8 cellular contexts compared by ENCODE assay signal in the genomic region with DNA sequence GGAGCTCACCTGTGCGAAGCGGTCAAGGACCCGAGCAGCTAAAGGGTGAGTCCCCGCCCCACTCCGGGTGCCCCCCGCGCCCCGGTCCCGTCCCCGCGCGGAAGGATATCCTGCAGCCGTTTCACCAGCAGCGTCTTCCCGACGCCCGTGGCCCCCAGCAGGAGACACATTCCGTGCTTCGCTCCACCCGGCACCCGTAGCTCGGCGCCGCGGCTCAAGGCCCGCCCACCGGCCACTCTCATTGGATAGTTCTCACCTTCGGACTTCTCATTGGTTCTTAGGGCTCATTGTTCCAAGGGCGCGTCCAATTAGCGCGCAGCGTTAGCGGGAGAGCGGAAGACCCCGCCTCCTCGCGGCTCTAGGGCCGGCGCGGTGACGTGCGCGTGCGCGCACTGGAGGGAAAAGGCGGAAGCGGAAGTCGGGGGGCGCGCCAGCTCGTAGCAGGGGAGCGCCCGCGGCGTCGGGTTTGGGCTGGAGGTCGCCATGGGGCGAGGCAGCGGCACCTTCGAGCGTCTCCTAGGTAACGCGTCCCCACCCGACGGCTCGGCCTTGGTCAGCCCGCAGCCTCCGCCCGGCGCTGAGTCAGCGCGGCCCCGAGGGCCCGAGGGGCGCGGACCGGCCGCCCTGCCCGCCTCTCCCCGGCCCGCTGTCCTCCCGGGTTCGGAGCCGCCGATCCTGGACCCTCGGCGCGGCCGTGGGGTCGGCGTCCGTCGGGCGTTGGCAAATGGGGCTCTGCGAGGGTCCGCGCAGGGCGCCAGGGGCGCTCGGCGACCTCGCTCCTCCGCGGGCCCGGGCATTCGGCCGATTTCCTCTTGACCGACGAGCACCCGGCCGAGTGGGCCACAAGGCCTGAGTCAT. TPM values are rescaled to one million over a fixed set of nuclear protein-coding genes. Genes with fewer than 3 reads are reported as not detected.
DNase-seq lines count a peak whose midpoint lies in the region; ATAC-seq and TF ChIP-seq lines count a peak whose summit lies in the region.

A gene with protein sequence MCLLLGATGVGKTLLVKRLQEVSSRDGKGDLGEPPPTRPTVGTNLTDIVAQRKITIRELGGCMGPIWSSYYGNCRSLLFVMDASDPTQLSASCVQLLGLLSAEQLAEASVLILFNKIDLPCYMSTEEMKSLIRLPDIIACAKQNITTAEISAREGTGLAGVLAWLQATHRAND (minus strand): TSS at position 214 of the 858 bp plus-strand sequence. CDS start 44 bp downstream, at position 170.
A gene with protein sequence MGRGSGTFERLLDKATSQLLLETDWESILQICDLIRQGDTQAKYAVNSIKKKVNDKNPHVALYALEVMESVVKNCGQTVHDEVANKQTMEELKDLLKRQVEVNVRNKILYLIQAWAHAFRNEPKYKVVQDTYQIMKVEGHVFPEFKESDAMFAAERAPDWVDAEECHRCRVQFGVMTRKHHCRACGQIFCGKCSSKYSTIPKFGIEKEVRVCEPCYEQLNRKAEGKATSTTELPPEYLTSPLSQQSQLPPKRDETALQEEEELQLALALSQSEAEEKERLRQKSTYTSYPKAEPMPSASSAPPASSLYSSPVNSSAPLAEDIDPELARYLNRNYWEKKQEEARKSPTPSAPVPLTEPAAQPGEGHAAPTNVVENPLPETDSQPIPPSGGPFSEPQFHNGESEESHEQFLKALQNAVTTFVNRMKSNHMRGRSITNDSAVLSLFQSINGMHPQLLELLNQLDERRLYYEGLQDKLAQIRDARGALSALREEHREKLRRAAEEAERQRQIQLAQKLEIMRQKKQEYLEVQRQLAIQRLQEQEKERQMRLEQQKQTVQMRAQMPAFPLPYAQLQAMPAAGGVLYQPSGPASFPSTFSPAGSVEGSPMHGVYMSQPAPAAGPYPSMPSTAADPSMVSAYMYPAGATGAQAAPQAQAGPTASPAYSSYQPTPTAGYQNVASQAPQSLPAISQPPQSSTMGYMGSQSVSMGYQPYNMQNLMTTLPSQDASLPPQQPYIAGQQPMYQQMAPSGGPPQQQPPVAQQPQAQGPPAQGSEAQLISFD (plus strand): TSS at position 428 of the 858 bp plus-strand sequence. CDS start 56 bp downstream, at position 484.

- no peak for TF ChIP-seq CTCF in Panc1 (IDR thresholded peaks at IDR 0.05)

- ATAC-seq in GM21723 (IDR thresholded peaks at IDR 0.05; ENCODE audit: unreplicated experiment) (peak; percentile 84), Panc1 (peak; percentile 95)
- ATAC-seq in activated T-cell treated with anti-CD3 and anti-CD28 coated beads, Interleukin-2, amount 50 U/mL, for 4 hours, result peak; percentile 95 to 96

- H3K4me1 ChIP-seq in Panc1 (ENCODE audit: control insufficient read depth, insufficient read depth, low read length) (peaks cover 23% of the 10 kb centered on the region), mucosa of rectum (ENCODE audit: control insufficient read depth in 2 of 2, insufficient read depth in 2 of 2, low read length in 2 of 2) (peaks cover 9 to 21% of the 10 kb centered on the region in 2 donors)

- peak; percentile 100 for DNase-seq in DMS53 (lab: John Stamatoyannopoulos, UW)
- peak; percentile 98 for DNase-seq in KG1 (lab: John Stamatoyannopoulos, UW)
- peak; percentile 92 for DNase-seq in Panc1 (ENCODE audit: low read depth, low spot score)
- peak; percentile 96 for DNase-seq in activated T-cell treated with anti-CD3 and anti-CD28 coated beads, Interleukin-2, amount 50 U/mL, for 4 hours
- peak; percentile 99 to 100 for DNase-seq in erythroblast (lab: John Stamatoyannopoulos, UW)
- DNase-seq in stimulated activated CD8-positive, alpha-beta memory T cell treated with anti-CD3 and anti-CD28 coated beads, Interleukin-4, amount 100 ng/mL, for 48 hours, result peak; percentile 98

- peaks cover 16% of the 10 kb centered on the region for H3K36me3 Mint-ChIP-seq in activated T-cell treated with anti-CD3 and anti-CD28 coated beads, Interleukin-2, amount 50 U/mL, for 4 hours (ENCODE audit: insufficient read depth)

- H3K9ac ChIP-seq in mucosa of rectum (ENCODE audit: low read depth in 1 of 2, low read length in 2 of 2), result peak within 1 kb of the TSS; percentile 83 to 87

- peaks cover 26% of the 10 kb centered on the region for H3K4me1 Mint-ChIP-seq in activated T-cell treated with anti-CD3 and anti-CD28 coated beads, Interleukin-2, amount 50 U/mL, for 4 hours (ENCODE audit: low read depth)

- H3K36me3 ChIP-seq in Panc1 (ENCODE audit: control insufficient read depth, insufficient read depth, low read length), result peaks cover 22% of the 10 kb centered on the region; the same call in 1 of the 2 replicates
- H3K36me3 ChIP-seq in mucosa of rectum (ENCODE audit: control insufficient read depth in 2 of 2, insufficient read depth in 2 of 2, low read length in 2 of 2), result peaks cover 27 to 32% of the 10 kb centered on the region in 2 donors

- TF ChIP-seq POLR2A in erythroblast (IDR thresholded peaks at IDR 0.05; ENCODE audit: low read length), result peak; percentile 74

- peak within 1 kb of the TSS; percentile 94 for H3K4me3 Mint-ChIP-seq in activated T-cell treated with anti-CD3 and anti-CD28 coated beads, Interleukin-2, amount 50 U/mL, for 4 hours

- no peaks in the 10 kb centered on the region for H3K27me3 ChIP-seq in Panc1 (ENCODE audit: control insufficient read depth, insufficient read depth, low read length)
- no peaks in the 10 kb centered on the region for H3K27me3 ChIP-seq in mucosa of rectum (ENCODE audit: control insufficient read depth in 2 of 2, insufficient read depth in 2 of 2, low read length in 2 of 2)

- no peaks in the 10 kb centered on the region for H3K9me3 Mint-ChIP-seq in activated T-cell treated with anti-CD3 and anti-CD28 coated beads, Interleukin-2, amount 50 U/mL, for 4 hours

- H3K9me3 ChIP-seq in Panc1 (ENCODE audit: control insufficient read depth, insufficient read depth, low read depth, low read length), result no peaks in the 10 kb centered on the region
- no peaks in the 10 kb centered on the region for H3K9me3 ChIP-seq in mucosa of rectum (ENCODE audit: control insufficient read depth in 2 of 2, low read length in 2 of 2)

- POLR2A ChIA-PET in Panc1 (lab: Charles Lee), result interaction anchor here (0.6 to 1.1 kb wide), 4 partner anchors 12 to 120 kb away, joined by 3 to 6 read pairs (median 3); a partner anchor contains a TSS

- in situ Hi-C loops in Panc1 (cut with HindIII; ENCODE audit: low pct_unique_long_range_greater_than_20kb, low sequenced_read_pairs), result no loop called here

- no TSS peak for BruUV-seq in Panc1 (replicated peaks; lab: Mats Ljungman, UMichigan)

- CTCF ChIA-PET in Panc1 (lab: Charles Lee), result interaction anchor here (1.1 kb wide), 1 partner anchor 8 kb away, joined by 3 read pairs; no protein-coding TSS in a partner anchor

- H3K4me3 ChIP-seq in Panc1 (ENCODE audit: low read depth in 2 of 2, low read length in 2 of 2) (peak within 1 kb of the TSS; percentile 71 to 78), mucosa of rectum (ENCODE audit: low read length in 2 of 2) (peak within 1 kb of the TSS; percentile 82 to 92)

- H3K27me3 Mint-ChIP-seq in activated T-cell treated with anti-CD3 and anti-CD28 coated beads, Interleukin-2, amount 50 U/mL, for 4 hours (ENCODE audit: low read depth), result no peaks in the 10 kb centered on the region

- intact Hi-C loops in Panc1 (cut with micrococcal nuclease; ENCODE audit: unreplicated experiment), result no loop called here

- peak within 1 kb of the TSS; percentile 96 for H3K27ac ChIP-seq in Panc1 (ENCODE audit: low read length)
- peak within 1 kb of the TSS; percentile 67 to 79 for H3K27ac ChIP-seq in mucosa of rectum (ENCODE audit: low read depth in 2 of 2, low read length in 2 of 2)

RNA-seq across cellular contexts. Expression of the first gene that starts in this region (rescaled TPM):
- total RNA-seq in Panc1 (2021; ENCODE audit: unreplicated experiment), result 52.7 TPM
- 48.7 TPM for polyA plus RNA-seq in Panc1 (2012; ENCODE audit: insufficient read length)
- total RNA-seq in activated T-cell treated with anti-CD3 and anti-CD28 coated beads, Interleukin-2, amount 50 U/mL, for 4 hours, result 10 to 100 TPM; 27.3 to 38.6 (median 27.9) TPM

RNA-seq across cellular contexts. Expression of the second gene that starts in this region (rescaled TPM):
- total RNA-seq in Panc1 (2021; ENCODE audit: unreplicated experiment), result 240 TPM
- polyA plus RNA-seq in Panc1 (2012; ENCODE audit: insufficient read length), result 264 TPM
- 100 to 1,000 TPM; 146 to 162 (median 147) TPM for total RNA-seq in activated T-cell treated with anti-CD3 and anti-CD28 coated beads, Interleukin-2, amount 50 U/mL, for 4 hours

Comparison
In these comparisons a context has a peak if more than half of its experiments do, and no peak if none do; other contexts are left out.
1. Peak in every context shown above with its lines: DNase-seq, ATAC-seq, H3K4me3 ChIP-seq and H3K27ac ChIP-seq.